In the genomic region with DNA sequence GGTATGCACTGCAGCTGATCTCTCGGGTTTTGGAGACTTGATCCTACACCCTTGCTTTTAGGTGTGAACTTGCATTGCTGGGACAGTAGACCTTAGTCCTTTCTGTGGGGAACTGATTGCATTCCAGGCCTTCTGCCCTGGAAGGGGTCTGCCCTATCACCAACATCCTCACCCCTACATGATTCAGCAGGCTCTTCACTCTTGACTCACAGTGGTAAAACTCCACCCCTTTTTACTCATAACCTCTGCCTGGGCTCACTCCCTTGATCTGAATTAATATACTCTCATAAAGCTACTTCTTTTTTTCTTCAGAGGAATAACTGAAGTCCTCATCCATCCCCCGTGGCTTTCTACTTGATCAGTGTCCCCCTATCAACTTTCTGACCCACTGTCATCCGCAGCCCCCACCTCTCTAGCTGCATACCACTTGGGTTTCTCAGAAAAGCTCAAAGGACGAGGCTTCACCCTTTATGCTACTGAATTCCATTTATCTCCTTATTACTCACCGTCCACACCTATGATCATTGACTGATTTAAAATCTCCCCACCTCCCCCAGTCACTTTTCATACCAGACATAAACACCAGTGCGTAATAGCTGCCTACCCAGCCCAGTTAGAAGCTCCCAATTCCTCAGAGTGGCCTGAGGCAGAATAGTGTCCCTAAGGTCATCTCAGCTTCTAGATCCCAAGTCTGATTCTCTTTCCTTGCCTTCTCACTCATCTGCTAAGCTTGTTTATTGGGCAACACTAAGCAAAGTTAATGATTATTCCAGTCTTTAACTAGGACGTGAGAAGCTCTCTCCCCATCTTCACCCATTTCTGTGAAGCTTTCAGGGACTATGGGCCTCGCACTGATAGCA, we compare ENCODE assay signal across 11 cellular contexts. TPM values are rescaled to one million over a fixed set of nuclear protein-coding genes. Genes with fewer than 3 reads are reported as not detected.
A peak's percentile ranks its signal among the peaks of the same experiment; 100 is the strongest.
DNase-seq lines count a peak whose midpoint lies in the region; ATAC-seq and TF ChIP-seq lines count a peak whose summit lies in the region.
"Had no signal": no experiment of that assay in that cellular context is flagged by ENCODE, and none has a peak within 500 bp of the region (broad histone marks: within the 10 kb centered on the region; RNA-seq: fewer than 3 reads in every experiment).

No MANE protein-coding gene starts in this region.

- no peak for ATAC-seq in HG03108 (IDR thresholded peaks at IDR 0.05; ENCODE audit: unreplicated experiment)

- intact Hi-C loops in dorsolateral prefrontal cortex (cut with DNase I) (no loop called here), cardiac septum (cut with DNase I) (loop anchor here (10.0 kb wide), 1 partner anchor 302 kb away; no protein-coding TSS in a partner anchor)

- H3K27me3 ChIP-seq in dorsolateral prefrontal cortex: peaks cover 0 to 4% (median 0%) of the 10 kb centered on the region in 45 donors

- H3K27ac ChIP-seq in dorsolateral prefrontal cortex: no peak overlapping the region

- no peak for TF ChIP-seq CTCF in fibroblast of the aortic adventitia (IDR thresholded peaks at IDR 0.05; ENCODE audit: insufficient read depth, low read length)
- no peak for TF ChIP-seq CTCF in dorsolateral prefrontal cortex (IDR thresholded peaks at IDR 0.05 in 54 of 56, conservative IDR thresholded peaks at IDR 0.05 in 2 of 56; ENCODE audit: low read depth in 1 of 56, partially characterized antibody in 56 of 56)

- peak; percentile 16 for DNase-seq in stimulated activated CD4-positive, alpha-beta T cell treated with anti-CD3 and anti-CD28 coated beads, Interleukin-4, amount 100 ng/mL, for 24 hours
- no peak for DNase-seq in stimulated activated CD4-positive, alpha-beta T cell treated with anti-CD3 and anti-CD28 coated beads, Interleukin-4, amount 100 ng/mL, for 1 hour
- DNase-seq in T1000 (lab: John Stamatoyannopoulos, UW) (peak; percentile 52), fibroblast of the aortic adventitia (ENCODE audit: low read depth) (peak; percentile 48), DMS79 treated with DMSO at 0.1 percent for 48 hours (lab: John Stamatoyannopoulos, UW) (no peak), dorsolateral prefrontal cortex (no peak), cardiac septum (ENCODE audit: low spot score) (no peak)
- DNase-seq: activated gamma-delta T cell, NCI-H1105, SIG-M5 had no signal

- H3K4me3 ChIP-seq in fibroblast of the aortic adventitia (ENCODE audit: low read depth, low read length) (no peak overlapping the region), dorsolateral prefrontal cortex (no peak overlapping the region)

RNA-seq across cellular contexts. Expression of a gene that starts 6.9 kb away (rescaled TPM):
- total RNA-seq in fibroblast of the aortic adventitia (ENCODE audit: low replicate concordance): 25.0 and 51.8 TPM in 2 replicates
- total RNA-seq in dorsolateral prefrontal cortex: 10 to 100 TPM in 11 of 120 experiments, 1 to 10 TPM in 109; 2.7 to 25.3 (median 6.1) TPM
- 9.9 TPM for total RNA-seq in cardiac septum

RNA-seq across cellular contexts. Expression of a gene that starts 9.7 kb away (rescaled TPM):
- total RNA-seq in fibroblast of the aortic adventitia (ENCODE audit: low replicate concordance) (15.5 and 52.1 TPM in 2 replicates), dorsolateral prefrontal cortex (100 to 1,000 TPM in 7 of 120 experiments, 10 to 100 TPM in 113; 26.7 to 132 (median 52.4) TPM), cardiac septum (705 TPM)

Comparison
In these comparisons a context has a peak if more than half of its experiments do, and no peak if none do; other contexts are left out.
1. DNase-seq: peak in stimulated activated CD4-positive, alpha-beta T cell treated with anti-CD3 and anti-CD28 coated beads, Interleukin-4, amount 100 ng/mL, for 24 hours (single experiment), T1000 (single experiment) and fibroblast of the aortic adventitia (single experiment); none in stimulated activated CD4-positive, alpha-beta T cell treated with anti-CD3 and anti-CD28 coated beads, Interleukin-4, amount 100 ng/mL, for 1 hour (single experiment), DMS79 treated with DMSO at 0.1 percent for 48 hours (single experiment), dorsolateral prefrontal cortex (0 of 10) and cardiac septum (single experiment).